In genomic region chr1:67367370-67368345, GRCh38 we compare ENCODE assay signal across 12 cellular contexts. TPM values are rescaled to one million over a fixed set of nuclear protein-coding genes. Genes with fewer than 3 reads are reported as not detected.
DNase-seq lines count a peak whose midpoint lies in the region; ATAC-seq and TF ChIP-seq lines count a peak whose summit lies in the region.
"Had no signal": no experiment of that assay in that cellular context is flagged by ENCODE, and none has a peak within 500 bp of the region (broad histone marks: within the 10 kb centered on the region; RNA-seq: fewer than 3 reads in every experiment).

No MANE protein-coding gene starts in this region.

- DNase-seq in COLO668 (lab: John Stamatoyannopoulos, UW; ENCODE audit: unreplicated experiment) (peak; percentile 83), IMR-90 (peak; percentile 14), SK-N-MC (ENCODE audit: low read depth, low spot score) (no peak), iPS-NIHi11 (ENCODE audit: low spot score) (peak; percentile 25), globus pallidus (ENCODE audit: low spot score) (no peak), NK-92 (lab: John Stamatoyannopoulos, UW; ENCODE audit: unreplicated experiment) (no peak)
- DNase-seq: GDM1, spleen had no signal

- H3K36me3 ChIP-seq in IMR-90 (ENCODE audit: control insufficient read depth, insufficient read depth, low read length) (no peaks in the 10 kb centered on the region), SK-N-MC (ENCODE audit: insufficient read depth, low read length) (peaks cover 4% of the 10 kb centered on the region; the same call in 1 of the 2 replicates)
- H3K36me3 ChIP-seq: spleen, tibial artery had no signal

- intact Hi-C loops in IMR-90 (cut with micrococcal nuclease), result no loop called here

- no peak overlapping the region for H4K5ac ChIP-seq in IMR-90 (ENCODE audit: low read depth, low read length)

- H3K9me1 ChIP-seq in IMR-90 (ENCODE audit: insufficient read depth, low read length), result no peaks in the 10 kb centered on the region

- in situ Hi-C loops in IMR-90 (cut with MboI; ENCODE audit: low sequenced_read_pairs), result no loop called here

- H3K9me3 ChIP-seq in IMR-90 (ENCODE audit: control insufficient read depth, insufficient read depth, low read length) (no peaks in the 10 kb centered on the region), SK-N-MC (ENCODE audit: low read depth, low read length) (no peaks in the 10 kb centered on the region)
- H3K9me3 ChIP-seq: spleen, tibial artery had no signal

- TF ChIP-seq RAD21 in IMR-90 (IDR thresholded peaks at IDR 0.05; ENCODE audit: low read length), result no peak

- POLR2A ChIA-PET in IMR-90 (lab: Charles Lee; ENCODE audit: unreplicated experiment), result interaction anchor here (0.7 kb wide), 1 partner anchor 10 kb away, joined by 6 read pairs; no protein-coding TSS in a partner anchor

- H2BK120ac ChIP-seq in IMR-90 (ENCODE audit: low read depth, low read length), result no peak overlapping the region

- no peak overlapping the region for H3K56ac ChIP-seq in IMR-90 (ENCODE audit: extremely low read depth, insufficient read depth, low read length)

- no peak overlapping the region for H3K4me2 ChIP-seq in IMR-90 (ENCODE audit: low read depth, low read length)

- no peak overlapping the region for H2AK5ac ChIP-seq in IMR-90 (ENCODE audit: low read depth, low read length)

- H4K91ac ChIP-seq in IMR-90 (ENCODE audit: insufficient read depth, low read depth, low read length), result no peak overlapping the region

- H3K9ac ChIP-seq in IMR-90 (ENCODE audit: low read depth, low read length) (no peak overlapping the region), SK-N-MC (ENCODE audit: insufficient read length) (no peak overlapping the region)

- TF ChIP-seq CTCF in IMR-90 (conservative IDR thresholded peaks at IDR 0.05; ENCODE audit: low read depth, low read length), result no peak

- no peak overlapping the region for H3K18ac ChIP-seq in IMR-90 (ENCODE audit: low read depth, low read length)

- H3K23ac ChIP-seq in IMR-90 (ENCODE audit: low read depth, low read length), result no peak overlapping the region

- WGBS in IMR-90 (ENCODE audit: extremely low coverage in 2 of 2, insufficient read length in 1 of 2), 2 experiments, result no CpG with 5 or more reads among the region's 8 CpGs

- no peak overlapping the region for H2BK15ac ChIP-seq in IMR-90 (ENCODE audit: low read depth, low read length)

- no peak overlapping the region for H2BK20ac ChIP-seq in IMR-90 (ENCODE audit: low read depth, low read length)

- H3K4me1 ChIP-seq in IMR-90 (ENCODE audit: control insufficient read depth, insufficient read depth, low read length), result no peaks in the 10 kb centered on the region; the same call in 1 of the 2 replicates
- H3K4me1 ChIP-seq: spleen, tibial artery had no signal

- no peak overlapping the region for H2AFZ ChIP-seq in IMR-90 (replicated peaks; ENCODE audit: low read length, poor library complexity)

- H4K20me1 ChIP-seq in IMR-90 (ENCODE audit: insufficient read depth, low read length), result no peaks in the 10 kb centered on the region

- ATAC-seq in IMR-90 (ENCODE audit: low read depth), result no peak
- no peak for ATAC-seq in GM21447 (IDR thresholded peaks at IDR 0.05; ENCODE audit: unreplicated experiment)
- ATAC-seq in HG03175 (IDR thresholded peaks at IDR 0.05; ENCODE audit: unreplicated experiment), result no peak

- TF ChIP-seq POLR2A in IMR-90 (IDR thresholded peaks at IDR 0.05; ENCODE audit: low read depth, low read length), result no peak

- BruUV-seq in IMR-90 (replicated peaks; lab: Mats Ljungman, UMichigan), result no TSS peak

- H3K27me3 ChIP-seq in IMR-90 (ENCODE audit: control insufficient read depth, insufficient read depth, low read length), result no peaks in the 10 kb centered on the region
- H3K27me3 ChIP-seq: spleen, tibial artery had no signal

- H3K27ac ChIP-seq in IMR-90 (ENCODE audit: insufficient read depth, low read length) (no peak overlapping the region), SK-N-MC (peak overlapping the region; percentile 47; the same call in 1 of the 2 replicates)
- H3K27ac ChIP-seq: spleen, tibial artery had no signal

- H3K4me3 ChIP-seq in IMR-90 (ENCODE audit: insufficient read depth, low read depth, low read length) (no peak overlapping the region), SK-N-MC (no peak overlapping the region)
- H3K4me3 ChIP-seq: spleen, tibial artery had no signal

- H3K14ac ChIP-seq in IMR-90 (replicated peaks; ENCODE audit: low read depth, low read length), result no peak overlapping the region

- H4K8ac ChIP-seq in IMR-90 (ENCODE audit: low read depth in 2 of 2, low read length in 2 of 2), result no peak overlapping the region

- CTCF ChIA-PET in IMR-90 (lab: Yijun Ruan, JAX), result interaction anchor here (0.9 kb wide), 1 partner anchor 17 kb away, joined by 3 read pairs; no protein-coding TSS in a partner anchor

- no peak overlapping the region for H2AK9ac ChIP-seq in IMR-90 (replicated peaks; ENCODE audit: low read depth, low read length, poor library complexity)

- no peak overlapping the region for H2BK5ac ChIP-seq in IMR-90 (ENCODE audit: low read depth, low read length, poor library complexity, severe bottlenecking)

- dilution Hi-C loops in IMR-90 (cut with HindIII; ENCODE audit: low sequenced_read_pairs, unreplicated experiment), result no loop called here

- no peaks in the 10 kb centered on the region for H3K79me1 ChIP-seq in IMR-90 (ENCODE audit: low read depth in 1 of 2, low read length in 2 of 2)

- no peak overlapping the region for H3K4ac ChIP-seq in IMR-90 (ENCODE audit: low read depth, low read length)

TF ChIP-seq in IMR-90, 13 proteins besides CTCF, POLR2A, EP300 and RAD21:
- TF ChIP-seq RFX5 (IDR thresholded peaks at IDR 0.05; ENCODE audit: low read depth, low read length) (no peak), CHD1 (IDR thresholded peaks at IDR 0.05; ENCODE audit: low read depth, low read length) (no peak), CEBPB (IDR thresholded peaks at IDR 0.05; ENCODE audit: low read depth, low read length) (no peak), RCOR1 (IDR thresholded peaks at IDR 0.05; ENCODE audit: insufficient replicate concordance, low read length) (no peak)

RNA-seq across cellular contexts. Expression of gene IL12RB2, which starts 60.0 kb away (rescaled TPM):
- not detected in 2 replicates for total RNA-seq in IMR-90 (2012; rRNA removed)
- not detected in 2 replicates for polyA plus RNA-seq in IMR-90 (2012; rRNA removed)
- polyA plus RNA-seq in IMR-90 (2012; cell fraction: cytosol; rRNA removed), result not detected in 2 replicates
- not detected in 2 replicates for polyA plus RNA-seq in IMR-90 (2012; cell fraction: nucleus; rRNA removed; ENCODE audit: low replicate concordance)
- total RNA-seq: HT1080 had no signal

Comparison
In these comparisons a context has a peak if more than half of its experiments do, and no peak if none do; other contexts are left out.
1. DNase-seq: peak in COLO668 (single experiment), IMR-90 (single experiment) and iPS-NIHi11 (single experiment); none in SK-N-MC (single experiment), globus pallidus (single experiment) and NK-92 (single experiment).